Comparison of ENCODE assay signal across 1 cellular context in the genomic region with DNA sequence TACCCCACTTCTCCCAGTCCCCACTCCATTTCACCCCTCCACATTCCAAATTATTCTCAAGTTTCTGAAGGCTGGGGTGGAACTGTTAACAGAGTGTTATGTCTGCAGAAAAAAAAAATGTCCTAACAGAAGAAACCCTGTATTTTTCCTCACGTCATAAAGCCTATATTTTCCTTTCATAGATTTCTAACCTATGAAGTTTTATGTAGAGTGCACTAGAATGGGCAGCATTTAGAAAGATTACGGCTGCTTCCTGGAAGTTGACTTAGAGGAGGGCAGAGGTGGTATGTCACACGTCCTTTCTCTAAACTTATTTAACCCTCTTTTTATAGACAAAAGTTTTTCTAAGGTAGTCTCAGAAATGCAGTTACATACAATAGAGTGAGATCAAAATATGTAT.
TF ChIP-seq lines count a peak whose summit lies in the region.

No MANE protein-coding gene starts in this region.

TF ChIP-seq in GM23338, 12 proteins besides CTCF, POLR2A, EP300 and RAD21 (continued from another document):
- TF ChIP-seq, protein P1, sequence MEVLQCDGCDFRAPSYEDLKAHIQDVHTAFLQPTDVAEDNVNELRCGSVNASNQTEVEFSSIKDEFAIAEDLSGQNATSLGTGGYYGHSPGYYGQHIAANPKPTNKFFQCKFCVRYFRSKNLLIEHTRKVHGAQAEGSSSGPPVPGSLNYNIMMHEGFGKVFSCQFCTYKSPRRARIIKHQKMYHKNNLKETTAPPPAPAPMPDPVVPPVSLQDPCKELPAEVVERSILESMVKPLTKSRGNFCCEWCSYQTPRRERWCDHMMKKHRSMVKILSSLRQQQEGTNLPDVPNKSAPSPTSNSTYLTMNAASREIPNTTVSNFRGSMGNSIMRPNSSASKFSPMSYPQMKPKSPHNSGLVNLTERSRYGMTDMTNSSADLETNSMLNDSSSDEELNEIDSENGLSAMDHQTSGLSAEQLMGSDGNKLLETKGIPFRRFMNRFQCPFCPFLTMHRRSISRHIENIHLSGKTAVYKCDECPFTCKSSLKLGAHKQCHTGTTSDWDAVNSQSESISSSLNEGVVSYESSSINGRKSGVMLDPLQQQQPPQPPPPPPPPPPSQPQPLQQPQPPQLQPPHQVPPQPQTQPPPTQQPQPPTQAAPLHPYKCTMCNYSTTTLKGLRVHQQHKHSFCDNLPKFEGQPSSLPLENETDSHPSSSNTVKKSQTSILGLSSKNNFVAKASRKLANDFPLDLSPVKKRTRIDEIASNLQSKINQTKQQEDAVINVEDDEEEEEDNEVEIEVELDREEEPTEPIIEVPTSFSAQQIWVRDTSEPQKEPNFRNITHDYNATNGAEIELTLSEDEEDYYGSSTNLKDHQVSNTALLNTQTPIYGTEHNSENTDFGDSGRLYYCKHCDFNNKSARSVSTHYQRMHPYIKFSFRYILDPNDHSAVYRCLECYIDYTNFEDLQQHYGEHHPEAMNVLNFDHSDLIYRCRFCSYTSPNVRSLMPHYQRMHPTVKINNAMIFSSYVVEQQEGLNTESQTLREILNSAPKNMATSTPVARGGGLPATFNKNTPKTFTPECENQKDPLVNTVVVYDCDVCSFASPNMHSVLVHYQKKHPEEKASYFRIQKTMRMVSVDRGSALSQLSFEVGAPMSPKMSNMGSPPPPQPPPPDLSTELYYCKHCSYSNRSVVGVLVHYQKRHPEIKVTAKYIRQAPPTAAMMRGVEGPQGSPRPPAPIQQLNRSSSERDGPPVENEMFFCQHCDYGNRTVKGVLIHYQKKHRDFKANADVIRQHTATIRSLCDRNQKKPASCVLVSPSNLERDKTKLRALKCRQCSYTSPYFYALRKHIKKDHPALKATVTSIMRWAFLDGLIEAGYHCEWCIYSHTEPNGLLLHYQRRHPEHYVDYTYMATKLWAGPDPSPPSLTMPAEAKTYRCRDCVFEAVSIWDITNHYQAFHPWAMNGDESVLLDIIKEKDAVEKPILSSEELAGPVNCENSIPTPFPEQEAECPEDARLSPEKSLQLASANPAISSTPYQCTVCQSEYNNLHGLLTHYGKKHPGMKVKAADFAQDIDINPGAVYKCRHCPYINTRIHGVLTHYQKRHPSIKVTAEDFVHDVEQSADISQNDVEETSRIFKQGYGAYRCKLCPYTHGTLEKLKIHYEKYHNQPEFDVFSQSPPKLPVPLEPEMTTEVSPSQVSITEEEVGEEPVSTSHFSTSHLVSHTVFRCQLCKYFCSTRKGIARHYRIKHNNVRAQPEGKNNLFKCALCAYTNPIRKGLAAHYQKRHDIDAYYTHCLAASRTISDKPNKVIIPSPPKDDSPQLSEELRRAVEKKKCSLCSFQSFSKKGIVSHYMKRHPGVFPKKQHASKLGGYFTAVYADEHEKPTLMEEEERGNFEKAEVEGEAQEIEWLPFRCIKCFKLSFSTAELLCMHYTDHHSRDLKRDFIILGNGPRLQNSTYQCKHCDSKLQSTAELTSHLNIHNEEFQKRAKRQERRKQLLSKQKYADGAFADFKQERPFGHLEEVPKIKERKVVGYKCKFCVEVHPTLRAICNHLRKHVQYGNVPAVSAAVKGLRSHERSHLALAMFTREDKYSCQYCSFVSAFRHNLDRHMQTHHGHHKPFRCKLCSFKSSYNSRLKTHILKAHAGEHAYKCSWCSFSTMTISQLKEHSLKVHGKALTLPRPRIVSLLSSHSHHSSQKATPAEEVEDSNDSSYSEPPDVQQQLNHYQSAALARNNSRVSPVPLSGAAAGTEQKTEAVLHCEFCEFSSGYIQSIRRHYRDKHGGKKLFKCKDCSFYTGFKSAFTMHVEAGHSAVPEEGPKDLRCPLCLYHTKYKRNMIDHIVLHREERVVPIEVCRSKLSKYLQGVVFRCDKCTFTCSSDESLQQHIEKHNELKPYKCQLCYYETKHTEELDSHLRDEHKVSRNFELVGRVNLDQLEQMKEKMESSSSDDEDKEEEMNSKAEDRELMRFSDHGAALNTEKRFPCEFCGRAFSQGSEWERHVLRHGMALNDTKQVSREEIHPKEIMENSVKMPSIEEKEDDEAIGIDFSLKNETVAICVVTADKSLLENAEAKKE (CRISPR knock-in tag; IDR thresholded peaks at IDR 0.05): no peak
TF ChIP-seq in GM23338: peak in this region for 0.
